28 cellular contexts compared by ENCODE assay signal in the genomic region with DNA sequence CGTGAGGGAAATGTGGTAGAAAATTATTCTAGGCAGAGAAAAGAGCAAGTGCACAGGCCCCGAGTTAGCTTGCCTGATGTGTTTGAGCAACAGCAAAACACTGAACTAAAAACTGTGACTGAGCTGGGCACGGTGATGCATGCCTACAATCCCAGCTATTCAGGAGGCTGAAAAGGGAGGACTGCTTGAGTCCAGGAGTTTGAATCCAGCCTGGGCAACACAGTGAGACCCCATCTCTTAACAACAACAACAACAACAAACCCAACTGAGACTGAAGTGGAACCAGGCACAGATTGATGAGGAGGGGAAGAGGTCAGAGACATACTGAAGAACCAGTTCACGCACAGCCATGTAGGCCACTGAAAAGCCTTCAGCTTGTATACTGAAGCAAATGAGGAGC.
"Had no signal": no experiment of that assay in that cellular context is flagged by ENCODE, and none has a peak within 500 bp of the region (broad histone marks: within the 10 kb centered on the region; RNA-seq: fewer than 3 reads in every experiment).

No MANE protein-coding gene starts in this region.

- H3K27ac ChIP-seq: ascending aorta, brain microvascular endothelial cell, esophagus muscularis mucosa, foreskin keratinocyte, gastrocnemius medialis had no signal

- H3K9me3 ChIP-seq: ascending aorta, esophagus muscularis mucosa, gastrocnemius medialis had no signal

- H3K27ac Mint-ChIP-seq: activated CD4-positive, alpha-beta memory T cell treated with anti-CD3 and anti-CD28 coated beads, Interleukin-2, amount 10 ng/mL, durations not matched to agents 7 days and 5 days; activated CD4-positive, alpha-beta T cell treated with anti-CD3 and anti-CD28 coated beads, Interleukin-2, amount 10 ng/mL, durations not matched to agents 7 days and 5 days; activated naive CD8-positive, alpha-beta T cell treated with anti-CD3 and anti-CD28 coated beads, Interleukin-2, amount 10 ng/mL, durations not matched to agents 7 days and 5 days; activated T-helper 17 cell treated with anti-CD3 and anti-CD28 coated beads, Interleukin-2, amount 50 U/mL, for 72 hours; effector memory CD8-positive, alpha-beta T cell had no signal

- H3K36me3 ChIP-seq: ascending aorta, brain microvascular endothelial cell, esophagus muscularis mucosa, gastrocnemius medialis had no signal

- H3K9me3 Mint-ChIP-seq: activated T-helper 17 cell treated with anti-CD3 and anti-CD28 coated beads, Interleukin-2, amount 50 U/mL, for 72 hours had no signal

- DNase-seq: activated CD4-positive, alpha-beta memory T cell treated with anti-CD3 and anti-CD28 coated beads, Interleukin-2, amount 10 ng/mL, durations not matched to agents 7 days and 5 days; activated CD4-positive, alpha-beta T cell treated with anti-CD3 and anti-CD28 coated beads for 1 hour; activated CD4-positive, alpha-beta T cell treated with anti-CD3 and anti-CD28 coated beads for 4 hours; activated CD4-positive, alpha-beta T cell treated with anti-CD3 and anti-CD28 coated beads, Interleukin-2, amount 10 ng/mL, durations not matched to agents 7 days and 5 days; activated CD4-positive, alpha-beta T cell treated with anti-CD3 and anti-CD28 coated beads, Interleukin-2, amount 50 U/mL, for 4 hours; activated CD8-positive, alpha-beta memory T cell treated with anti-CD3 and anti-CD28 coated beads, Interleukin-2, amount 50 U/mL, for 48 hours; activated effector memory CD4-positive, alpha-beta T cell treated with Interleukin-2 at 50 U/mL for 16 hours; activated gamma-delta T cell treated with Interleukin-2 at 50 U/mL for 16 hours; activated naive CD4-positive, alpha-beta T cell treated with anti-CD3 and anti-CD28 coated beads, Interleukin-2, amount 50 U/mL, for 16 hours; activated naive CD4-positive, alpha-beta T cell treated with Interleukin-2 at 50 U/mL for 16 hours; activated naive CD8-positive, alpha-beta T cell treated with anti-CD3 and anti-CD28 coated beads, Interleukin-2, amount 10 ng/mL, durations not matched to agents 7 days and 5 days; activated T-cell treated with anti-CD3 and anti-CD28 coated beads for 4 hours; activated T-cell treated with anti-CD3 and anti-CD28 coated beads, Interleukin-2, amount 50 U/mL, for 4 hours; brain microvascular endothelial cell; caudate nucleus; cortex of kidney; dermis blood vessel endothelial cell; effector CD4-positive, alpha-beta T cell; effector memory CD8-positive, alpha-beta T cell; erythroblast; foreskin keratinocyte; gastrocnemius medialis; head of caudate nucleus; T-helper 1 cell; T-helper 2 cell had no signal

- ATAC-seq: activated T-cell treated with anti-CD3 and anti-CD28 coated beads, Interleukin-2, amount 50 U/mL, for 4 hours; activated T-helper 17 cell treated with anti-CD3 and anti-CD28 coated beads, Interleukin-2, amount 50 U/mL, for 72 hours; effector memory CD8-positive, alpha-beta T cell; foreskin keratinocyte; gastrocnemius medialis had no signal

- H3K4me3 Mint-ChIP-seq: activated CD4-positive, alpha-beta memory T cell treated with anti-CD3 and anti-CD28 coated beads, Interleukin-2, amount 10 ng/mL, durations not matched to agents 7 days and 5 days; activated CD4-positive, alpha-beta T cell treated with anti-CD3 and anti-CD28 coated beads, Interleukin-2, amount 10 ng/mL, durations not matched to agents 7 days and 5 days; activated naive CD8-positive, alpha-beta T cell treated with anti-CD3 and anti-CD28 coated beads, Interleukin-2, amount 10 ng/mL, durations not matched to agents 7 days and 5 days; activated T-cell treated with anti-CD3 and anti-CD28 coated beads, Interleukin-2, amount 50 U/mL, for 4 hours; activated T-helper 17 cell treated with anti-CD3 and anti-CD28 coated beads, Interleukin-2, amount 50 U/mL, for 72 hours; effector memory CD8-positive, alpha-beta T cell had no signal

- H3K27me3 Mint-ChIP-seq: activated CD4-positive, alpha-beta memory T cell treated with anti-CD3 and anti-CD28 coated beads, Interleukin-2, amount 10 ng/mL, durations not matched to agents 7 days and 5 days; activated CD4-positive, alpha-beta T cell treated with anti-CD3 and anti-CD28 coated beads, Interleukin-2, amount 10 ng/mL, durations not matched to agents 7 days and 5 days; activated naive CD8-positive, alpha-beta T cell treated with anti-CD3 and anti-CD28 coated beads, Interleukin-2, amount 10 ng/mL, durations not matched to agents 7 days and 5 days; activated T-helper 17 cell treated with anti-CD3 and anti-CD28 coated beads, Interleukin-2, amount 50 U/mL, for 72 hours; effector memory CD8-positive, alpha-beta T cell had no signal

- H3K4me3 ChIP-seq: ascending aorta, esophagus muscularis mucosa, gastrocnemius medialis had no signal

- H3K4me1 ChIP-seq: foreskin keratinocyte had no signal

- H3K27me3 ChIP-seq: ascending aorta, brain microvascular endothelial cell, esophagus muscularis mucosa, foreskin keratinocyte, gastrocnemius medialis had no signal
